17 cellular contexts compared by ENCODE assay signal in the genomic region with DNA sequence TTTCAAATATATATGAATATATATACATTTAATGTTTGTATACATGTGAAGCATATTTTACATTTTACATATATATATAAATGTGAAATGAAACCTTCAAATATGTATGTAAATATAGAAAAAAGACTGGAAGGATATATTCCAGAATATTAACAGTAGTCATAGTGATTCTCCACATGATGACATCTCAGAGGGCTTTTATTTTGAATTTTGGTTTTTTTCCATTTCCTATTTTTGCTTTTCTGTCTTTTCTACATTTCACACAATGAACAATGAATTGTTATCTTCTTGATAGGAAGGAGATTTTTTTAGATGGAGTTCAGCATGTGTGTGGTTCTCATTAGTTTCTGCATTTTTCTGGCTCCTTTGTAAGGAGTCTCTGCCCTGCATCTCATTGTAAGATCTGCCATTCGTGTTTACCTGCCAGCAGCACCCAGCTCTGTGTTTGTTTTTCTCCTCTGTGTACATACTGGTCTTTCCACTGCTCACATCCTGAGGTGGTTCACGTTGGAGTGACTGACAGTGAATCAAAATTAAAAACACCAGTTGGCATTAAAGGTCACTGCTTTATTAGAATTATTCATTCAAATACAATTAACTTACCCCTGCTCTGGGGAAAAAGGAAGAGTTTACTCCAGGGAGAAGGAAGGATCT.
DNase-seq lines count a peak whose midpoint lies in the region; ATAC-seq, FAIRE-seq and TF ChIP-seq lines count a peak whose summit lies in the region.
"Had no signal": no experiment of that assay in that cellular context is flagged by ENCODE, and none has a peak within 500 bp of the region (broad histone marks: within the 10 kb centered on the region; RNA-seq: fewer than 3 reads in every experiment).

No MANE protein-coding gene starts in this region.

- no peak for DNase-seq in GM23338 (ENCODE audit: low spot score)
- DNase-seq in NCI-H2081 treated with DMSO at 0.1 percent for 48 hours (lab: John Stamatoyannopoulos, UW): peak; percentile 4
- peak; percentile 39 for DNase-seq in bronchial epithelial cell (ENCODE audit: low read depth)
- DNase-seq in activated CD8-positive, alpha-beta memory T cell treated with anti-CD3 and anti-CD28 coated beads, Interleukin-2, amount 10 ng/mL, durations not matched to agents 7 days and 5 days: no peak
- DNase-seq in effector CD4-positive, alpha-beta T cell: no peak
- DNase-seq: activated CD4-positive, CD25-positive, alpha-beta regulatory T cell treated with anti-CD3 and anti-CD28 coated beads, Interleukin-2, amount 50 U/mL, for 72 hours; BE2C; caudate nucleus; heart right ventricle; naive B cell; NCI-H226; T-helper 1 cell; testis had no signal

- no peaks in the 10 kb centered on the region; the same call in 1 of the 2 replicates for H3K9me2 ChIP-seq in GM23338 (ENCODE audit: insufficient read depth)

- H3F3A ChIP-seq in GM23338 (replicated peaks; ENCODE audit: low read depth): no peaks in the 10 kb centered on the region

- H3K4me2 ChIP-seq in GM23338: no peak overlapping the region

- peak in 1 of 2 donors; percentile 4 for TF ChIP-seq RAD21 in liver (IDR thresholded peaks at IDR 0.05)

- no peaks in the 10 kb centered on the region for H3K36me3 Mint-ChIP-seq in GM23338 (ENCODE audit: low read depth)
- no peaks in the 10 kb centered on the region for H3K36me3 Mint-ChIP-seq in activated CD8-positive, alpha-beta memory T cell treated with anti-CD3 and anti-CD28 coated beads, Interleukin-2, amount 10 ng/mL, durations not matched to agents 7 days and 5 days
- H3K36me3 Mint-ChIP-seq: naive B cell had no signal

- no peaks in the 10 kb centered on the region for H3K27me3 Mint-ChIP-seq in GM23338 (ENCODE audit: insufficient read depth, low read depth, poor library complexity)
- H3K27me3 Mint-ChIP-seq in activated CD8-positive, alpha-beta memory T cell treated with anti-CD3 and anti-CD28 coated beads, Interleukin-2, amount 10 ng/mL, durations not matched to agents 7 days and 5 days: peaks cover 8% of the 10 kb centered on the region

- peak overlapping the region; percentile 92 for H3K27ac Mint-ChIP-seq in GM23338
- no peak overlapping the region for H3K27ac Mint-ChIP-seq in activated CD8-positive, alpha-beta memory T cell treated with anti-CD3 and anti-CD28 coated beads, Interleukin-2, amount 10 ng/mL, durations not matched to agents 7 days and 5 days

- H3K4me1 ChIP-seq in GM23338 (ENCODE audit: insufficient read depth) (no peaks in the 10 kb centered on the region), liver (ENCODE audit: control insufficient read depth in 4 of 4, insufficient read depth in 4 of 4, low read length in 3 of 4) (no peaks in the 10 kb centered on the region)
- H3K4me1 ChIP-seq: BE2C, heart right ventricle, testis had no signal

- H3K79me2 ChIP-seq in GM23338 (replicated peaks; ENCODE audit: insufficient read depth): no peaks in the 10 kb centered on the region

- H3K27me3 ChIP-seq in GM23338 (ENCODE audit: insufficient read depth): no peaks in the 10 kb centered on the region
- H3K27me3 ChIP-seq in bronchial epithelial cell (ENCODE audit: control insufficient read depth, insufficient read depth, low read length): no peaks in the 10 kb centered on the region
- peaks cover 0 to 3% (median 0%) of the 10 kb centered on the region in 4 donors for H3K27me3 ChIP-seq in liver (ENCODE audit: control insufficient read depth in 4 of 4, insufficient read depth in 4 of 4, low read length in 3 of 4)
- H3K27me3 ChIP-seq: BE2C, heart right ventricle, testis had no signal

- no peak for FAIRE-seq in bronchial epithelial cell (lab: Jason Lieb, UNC)
- FAIRE-seq: RCC 7860 had no signal

- H3K4me3 ChIP-seq in GM23338 (no peak overlapping the region), bronchial epithelial cell (ENCODE audit: low read depth, low read length) (no peak overlapping the region), liver (ENCODE audit: low read depth in 1 of 3, low read length in 3 of 3) (no peak overlapping the region)
- H3K4me3 ChIP-seq: heart right ventricle, testis had no signal

- H3K9ac ChIP-seq in liver (ENCODE audit: low read depth in 1 of 2, low read length in 2 of 2): no peak overlapping the region

- WGBS in liver: 11% methylated on average over 2 of the region's 2 CpGs

- H3K9me3 Mint-ChIP-seq in GM23338: no peaks in the 10 kb centered on the region
- no peaks in the 10 kb centered on the region for H3K9me3 Mint-ChIP-seq in activated CD8-positive, alpha-beta memory T cell treated with anti-CD3 and anti-CD28 coated beads, Interleukin-2, amount 10 ng/mL, durations not matched to agents 7 days and 5 days (ENCODE audit: low read depth)
- H3K9me3 Mint-ChIP-seq: naive B cell had no signal

- no peaks in the 10 kb centered on the region for H3K36me3 ChIP-seq in GM23338 (ENCODE audit: insufficient read depth)
- H3K36me3 ChIP-seq in bronchial epithelial cell (ENCODE audit: control insufficient read depth, insufficient read depth, low read length): no peaks in the 10 kb centered on the region
- no peaks in the 10 kb centered on the region for H3K36me3 ChIP-seq in liver (ENCODE audit: control insufficient read depth in 4 of 4, insufficient read depth in 3 of 4, low read depth in 1 of 4, low read length in 3 of 4)
- H3K36me3 ChIP-seq: BE2C, heart right ventricle had no signal

- no peak overlapping the region for H3K4me3 Mint-ChIP-seq in GM23338
- H3K4me3 Mint-ChIP-seq in activated CD8-positive, alpha-beta memory T cell treated with anti-CD3 and anti-CD28 coated beads, Interleukin-2, amount 10 ng/mL, durations not matched to agents 7 days and 5 days: no peak overlapping the region
- H3K4me3 Mint-ChIP-seq: naive B cell had no signal

- peak overlapping the region; percentile 67; the same call in 1 of the 2 replicates for H2AFZ ChIP-seq in GM23338

- H3K4me1 Mint-ChIP-seq in GM23338: peaks cover 7% of the 10 kb centered on the region
- no peaks in the 10 kb centered on the region for H3K4me1 Mint-ChIP-seq in activated CD8-positive, alpha-beta memory T cell treated with anti-CD3 and anti-CD28 coated beads, Interleukin-2, amount 10 ng/mL, durations not matched to agents 7 days and 5 days

- no peaks in the 10 kb centered on the region for H4K20me1 ChIP-seq in GM23338 (replicated peaks; ENCODE audit: insufficient read depth)

- H3K27ac ChIP-seq in GM23338 (ENCODE audit: low read depth): no peak overlapping the region
- H3K27ac ChIP-seq in liver (ENCODE audit: low read depth in 1 of 2, low read length in 2 of 2): no peak overlapping the region
- H3K27ac ChIP-seq: heart right ventricle, testis had no signal

- CTCF ChIA-PET in activated CD8-positive, alpha-beta memory T cell treated with anti-CD3 and anti-CD28 coated beads, Interleukin-2, amount 10 ng/mL, durations not matched to agents 7 days and 5 days (lab: Charles Lee): no interaction called here

- TF ChIP-seq CTCF in GM23338 (conservative IDR thresholded peaks at IDR 0.05; ENCODE audit: low read depth in 2 of 2) (no peak), bronchial epithelial cell (IDR thresholded peaks at IDR 0.05; ENCODE audit: insufficient read depth, low read length, severe bottlenecking) (no peak), liver (IDR thresholded peaks at IDR 0.05; ENCODE audit: low read depth, low read length, missing input control) (no peak)

- ATAC-seq in GM23338 (peak; percentile 40; the same call in 2 of the 3 replicates), HG03432 (IDR thresholded peaks at IDR 0.05; ENCODE audit: unreplicated experiment) (no peak), SK-N-SH treated with all-trans-retinoic acid at 6 μM for 48 hours (no peak)
- no peak for ATAC-seq in activated CD8-positive, alpha-beta memory T cell treated with anti-CD3 and anti-CD28 coated beads, Interleukin-2, amount 10 ng/mL, durations not matched to agents 7 days and 5 days
- ATAC-seq: heart right ventricle had no signal

- no peaks in the 10 kb centered on the region for H3K9me3 ChIP-seq in liver (ENCODE audit: control insufficient read depth in 4 of 4, low read length in 3 of 4)
- H3K9me3 ChIP-seq: BE2C, heart right ventricle, testis had no signal

TF ChIP-seq in GM23338, 12 proteins besides CTCF, POLR2A, EP300 and RAD21 (continues in another document):
- TF ChIP-seq EZH2 (IDR thresholded peaks at IDR 0.05; ENCODE audit: low read depth, unreplicated experiment) (no peak), ZNF114 (CRISPR knock-in tag; IDR thresholded peaks at IDR 0.05) (no peak), NANOG (IDR thresholded peaks at IDR 0.05; ENCODE audit: borderline replicate concordance) (no peak)

TF ChIP-seq in liver, 16 proteins besides CTCF, POLR2A, EP300 and RAD21:
- TF ChIP-seq SP1 (IDR thresholded peaks at IDR 0.05) (peak; percentile 24), HNF4A (conservative IDR thresholded peaks at IDR 0.05) (no peak), FOXA2 (IDR thresholded peaks at IDR 0.05) (peak; percentile 58)

TF ChIP-seq in SK-N-SH treated with all-trans-retinoic acid at 6 μM for 48 hours, 23 proteins besides CTCF, POLR2A, EP300 and RAD21 (continues in another document):
- no peak for TF ChIP-seq OSR1 (CRISPR knock-in tag; IDR thresholded peaks at IDR 0.05)
- TF ChIP-seq ZFP30 (CRISPR knock-in tag; IDR thresholded peaks at IDR 0.05): no peak
- no peak for TF ChIP-seq ZNF8 (CRISPR knock-in tag; IDR thresholded peaks at IDR 0.05)
- TF ChIP-seq CSDC2 (CRISPR knock-in tag; IDR thresholded peaks at IDR 0.05): no peak
- no peak for TF ChIP-seq PPARA (CRISPR knock-in tag; IDR thresholded peaks at IDR 0.05; ENCODE audit: borderline replicate concordance)
- TF ChIP-seq SNAI2 (CRISPR knock-in tag; IDR thresholded peaks at IDR 0.05): no peak
- no peak for TF ChIP-seq TOX (CRISPR knock-in tag; IDR thresholded peaks at IDR 0.05; ENCODE audit: borderline replicate concordance)
- TF ChIP-seq ISL1 (CRISPR knock-in tag; IDR thresholded peaks at IDR 0.05): no peak
- no peak for TF ChIP-seq ZFP3 (CRISPR knock-in tag; IDR thresholded peaks at IDR 0.05)
- TF ChIP-seq ZC3H10 (CRISPR knock-in tag; IDR thresholded peaks at IDR 0.05): no peak
- TF ChIP-seq, protein P1, sequence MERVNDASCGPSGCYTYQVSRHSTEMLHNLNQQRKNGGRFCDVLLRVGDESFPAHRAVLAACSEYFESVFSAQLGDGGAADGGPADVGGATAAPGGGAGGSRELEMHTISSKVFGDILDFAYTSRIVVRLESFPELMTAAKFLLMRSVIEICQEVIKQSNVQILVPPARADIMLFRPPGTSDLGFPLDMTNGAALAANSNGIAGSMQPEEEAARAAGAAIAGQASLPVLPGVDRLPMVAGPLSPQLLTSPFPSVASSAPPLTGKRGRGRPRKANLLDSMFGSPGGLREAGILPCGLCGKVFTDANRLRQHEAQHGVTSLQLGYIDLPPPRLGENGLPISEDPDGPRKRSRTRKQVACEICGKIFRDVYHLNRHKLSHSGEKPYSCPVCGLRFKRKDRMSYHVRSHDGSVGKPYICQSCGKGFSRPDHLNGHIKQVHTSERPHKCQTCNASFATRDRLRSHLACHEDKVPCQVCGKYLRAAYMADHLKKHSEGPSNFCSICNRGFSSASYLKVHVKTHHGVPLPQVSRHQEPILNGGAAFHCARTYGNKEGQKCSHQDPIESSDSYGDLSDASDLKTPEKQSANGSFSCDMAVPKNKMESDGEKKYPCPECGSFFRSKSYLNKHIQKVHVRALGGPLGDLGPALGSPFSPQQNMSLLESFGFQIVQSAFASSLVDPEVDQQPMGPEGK (CRISPR knock-in tag; IDR thresholded peaks at IDR 0.05; ENCODE audit: borderline replicate concordance): no peak
- TF ChIP-seq RARB (CRISPR knock-in tag; IDR thresholded peaks at IDR 0.05): no peak

Comparison
In these comparisons a context has a peak if more than half of its experiments do, and no peak if none do; other contexts are left out.
1. DNase-seq: peak in NCI-H2081 treated with DMSO at 0.1 percent for 48 hours (single experiment) and bronchial epithelial cell (single experiment); none in GM23338 (single experiment), activated CD8-positive, alpha-beta memory T cell treated with anti-CD3 and anti-CD28 coated beads, Interleukin-2, amount 10 ng/mL, durations not matched to agents 7 days and 5 days (single experiment) and effector CD4-positive, alpha-beta T cell (single experiment).